Comparison of ENCODE assay signal across 2 cellular contexts in the genomic region with DNA sequence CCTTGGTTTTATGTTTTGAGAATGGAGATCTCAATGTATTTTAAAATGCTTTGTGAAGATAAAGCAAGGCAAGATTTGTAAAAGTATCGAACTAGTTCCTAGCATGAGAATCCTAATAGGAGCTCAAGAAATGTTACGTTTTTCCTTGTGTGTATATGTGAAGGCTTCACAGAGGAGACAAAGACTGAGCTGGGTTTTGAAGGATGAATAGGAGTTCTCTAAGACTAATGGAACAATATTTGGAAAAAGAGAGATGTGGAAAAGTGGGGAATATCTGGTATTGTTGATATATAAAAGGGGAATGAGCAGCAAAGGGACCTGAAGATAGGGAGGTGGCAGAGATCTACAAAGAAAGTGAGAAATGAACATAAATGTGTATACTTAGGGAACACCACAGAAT.
TF ChIP-seq lines count a peak whose summit lies in the region.

No MANE protein-coding gene starts in this region.

TF ChIP-seq in SK-N-SH, 30 proteins besides CTCF, POLR2A, EP300 and RAD21:
- TF ChIP-seq, protein P1, sequence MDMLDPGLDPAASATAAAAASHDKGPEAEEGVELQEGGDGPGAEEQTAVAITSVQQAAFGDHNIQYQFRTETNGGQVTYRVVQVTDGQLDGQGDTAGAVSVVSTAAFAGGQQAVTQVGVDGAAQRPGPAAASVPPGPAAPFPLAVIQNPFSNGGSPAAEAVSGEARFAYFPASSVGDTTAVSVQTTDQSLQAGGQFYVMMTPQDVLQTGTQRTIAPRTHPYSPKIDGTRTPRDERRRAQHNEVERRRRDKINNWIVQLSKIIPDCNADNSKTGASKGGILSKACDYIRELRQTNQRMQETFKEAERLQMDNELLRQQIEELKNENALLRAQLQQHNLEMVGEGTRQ (IDR thresholded peaks at IDR 0.05; ENCODE audit: borderline replicate concordance, low read depth, low read length): no peak
- TF ChIP-seq, protein P2, sequence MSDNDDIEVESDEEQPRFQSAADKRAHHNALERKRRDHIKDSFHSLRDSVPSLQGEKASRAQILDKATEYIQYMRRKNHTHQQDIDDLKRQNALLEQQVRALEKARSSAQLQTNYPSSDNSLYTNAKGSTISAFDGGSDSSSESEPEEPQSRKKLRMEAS (IDR thresholded peaks at IDR 0.05; ENCODE audit: low read depth): no peak
- TF ChIP-seq, protein P3, sequence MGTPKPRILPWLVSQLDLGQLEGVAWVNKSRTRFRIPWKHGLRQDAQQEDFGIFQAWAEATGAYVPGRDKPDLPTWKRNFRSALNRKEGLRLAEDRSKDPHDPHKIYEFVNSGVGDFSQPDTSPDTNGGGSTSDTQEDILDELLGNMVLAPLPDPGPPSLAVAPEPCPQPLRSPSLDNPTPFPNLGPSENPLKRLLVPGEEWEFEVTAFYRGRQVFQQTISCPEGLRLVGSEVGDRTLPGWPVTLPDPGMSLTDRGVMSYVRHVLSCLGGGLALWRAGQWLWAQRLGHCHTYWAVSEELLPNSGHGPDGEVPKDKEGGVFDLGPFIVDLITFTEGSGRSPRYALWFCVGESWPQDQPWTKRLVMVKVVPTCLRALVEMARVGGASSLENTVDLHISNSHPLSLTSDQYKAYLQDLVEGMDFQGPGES (IDR thresholded peaks at IDR 0.05; ENCODE audit: low read depth, low read length): no peak
- TF ChIP-seq NRF1 (IDR thresholded peaks at IDR 0.05; ENCODE audit: low read depth, low read length): no peak
- no peak for TF ChIP-seq FOSL2 (IDR thresholded peaks at IDR 0.05; ENCODE audit: borderline replicate concordance, low read depth)
- TF ChIP-seq RFX5 (IDR thresholded peaks at IDR 0.05; ENCODE audit: low read length): no peak
- TF ChIP-seq, protein P4, sequence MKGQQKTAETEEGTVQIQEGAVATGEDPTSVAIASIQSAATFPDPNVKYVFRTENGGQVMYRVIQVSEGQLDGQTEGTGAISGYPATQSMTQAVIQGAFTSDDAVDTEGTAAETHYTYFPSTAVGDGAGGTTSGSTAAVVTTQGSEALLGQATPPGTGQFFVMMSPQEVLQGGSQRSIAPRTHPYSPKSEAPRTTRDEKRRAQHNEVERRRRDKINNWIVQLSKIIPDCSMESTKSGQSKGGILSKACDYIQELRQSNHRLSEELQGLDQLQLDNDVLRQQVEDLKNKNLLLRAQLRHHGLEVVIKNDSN (IDR thresholded peaks at IDR 0.05; ENCODE audit: borderline replicate concordance, low read depth): no peak
- no peak for TF ChIP-seq TAF1 (IDR thresholded peaks at IDR 0.05; ENCODE audit: borderline replicate concordance, low read depth, low read length)
- TF ChIP-seq GATA2 (CRISPR knock-in tag; IDR thresholded peaks at IDR 0.05): no peak
- no peak for TF ChIP-seq MEF2A (IDR thresholded peaks at IDR 0.05; ENCODE audit: borderline replicate concordance, low read depth)
- TF ChIP-seq, protein P5, sequence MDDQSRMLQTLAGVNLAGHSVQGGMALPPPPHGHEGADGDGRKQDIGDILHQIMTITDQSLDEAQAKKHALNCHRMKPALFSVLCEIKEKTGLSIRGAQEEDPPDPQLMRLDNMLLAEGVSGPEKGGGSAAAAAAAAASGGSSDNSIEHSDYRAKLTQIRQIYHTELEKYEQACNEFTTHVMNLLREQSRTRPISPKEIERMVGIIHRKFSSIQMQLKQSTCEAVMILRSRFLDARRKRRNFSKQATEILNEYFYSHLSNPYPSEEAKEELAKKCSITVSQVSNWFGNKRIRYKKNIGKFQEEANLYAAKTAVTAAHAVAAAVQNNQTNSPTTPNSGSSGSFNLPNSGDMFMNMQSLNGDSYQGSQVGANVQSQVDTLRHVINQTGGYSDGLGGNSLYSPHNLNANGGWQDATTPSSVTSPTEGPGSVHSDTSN (IDR thresholded peaks at IDR 0.05): no peak
- no peak for TF ChIP-seq GABPA (IDR thresholded peaks at IDR 0.05; ENCODE audit: low read depth)
- no peak for TF ChIP-seq RXRA (IDR thresholded peaks at IDR 0.05; ENCODE audit: borderline replicate concordance, low read depth)
- no peak for TF ChIP-seq EZH2phosphoT487 (IDR thresholded peaks at IDR 0.05; ENCODE audit: borderline replicate concordance, low read depth)
- TF ChIP-seq, protein P6, sequence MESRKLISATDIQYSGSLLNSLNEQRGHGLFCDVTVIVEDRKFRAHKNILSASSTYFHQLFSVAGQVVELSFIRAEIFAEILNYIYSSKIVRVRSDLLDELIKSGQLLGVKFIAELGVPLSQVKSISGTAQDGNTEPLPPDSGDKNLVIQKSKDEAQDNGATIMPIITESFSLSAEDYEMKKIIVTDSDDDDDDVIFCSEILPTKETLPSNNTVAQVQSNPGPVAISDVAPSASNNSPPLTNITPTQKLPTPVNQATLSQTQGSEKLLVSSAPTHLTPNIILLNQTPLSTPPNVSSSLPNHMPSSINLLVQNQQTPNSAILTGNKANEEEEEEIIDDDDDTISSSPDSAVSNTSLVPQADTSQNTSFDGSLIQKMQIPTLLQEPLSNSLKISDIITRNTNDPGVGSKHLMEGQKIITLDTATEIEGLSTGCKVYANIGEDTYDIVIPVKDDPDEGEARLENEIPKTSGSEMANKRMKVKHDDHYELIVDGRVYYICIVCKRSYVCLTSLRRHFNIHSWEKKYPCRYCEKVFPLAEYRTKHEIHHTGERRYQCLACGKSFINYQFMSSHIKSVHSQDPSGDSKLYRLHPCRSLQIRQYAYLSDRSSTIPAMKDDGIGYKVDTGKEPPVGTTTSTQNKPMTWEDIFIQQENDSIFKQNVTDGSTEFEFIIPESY (IDR thresholded peaks at IDR 0.05; ENCODE audit: borderline replicate concordance, low read depth): no peak
- TF ChIP-seq ELF1 (IDR thresholded peaks at IDR 0.05): no peak
- no peak for TF ChIP-seq TEAD4 (IDR thresholded peaks at IDR 0.05; ENCODE audit: borderline replicate concordance, insufficient read depth)
- no peak for TF ChIP-seq RCOR1 (IDR thresholded peaks at IDR 0.05; ENCODE audit: low read length)
TF ChIP-seq in SK-N-SH: peak in this region for 0.

TF ChIP-seq in HEK293, 187 proteins besides CTCF, POLR2A, EP300 and RAD21:
- TF ChIP-seq, protein P7, sequence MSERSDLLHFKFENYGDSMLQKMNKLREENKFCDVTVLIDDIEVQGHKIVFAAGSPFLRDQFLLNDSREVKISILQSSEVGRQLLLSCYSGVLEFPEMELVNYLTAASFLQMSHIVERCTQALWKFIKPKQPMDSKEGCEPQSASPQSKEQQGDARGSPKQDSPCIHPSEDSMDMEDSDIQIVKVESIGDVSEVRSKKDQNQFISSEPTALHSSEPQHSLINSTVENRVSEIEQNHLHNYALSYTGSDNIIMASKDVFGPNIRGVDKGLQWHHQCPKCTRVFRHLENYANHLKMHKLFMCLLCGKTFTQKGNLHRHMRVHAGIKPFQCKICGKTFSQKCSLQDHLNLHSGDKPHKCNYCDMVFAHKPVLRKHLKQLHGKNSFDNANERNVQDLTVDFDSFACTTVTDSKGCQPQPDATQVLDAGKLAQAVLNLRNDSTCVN (tag by site-specific recombination; optimal IDR thresholded peaks at IDR 0.05): no peak
- peak; percentile 97 for TF ChIP-seq ZFP3 (tag by site-specific recombination; IDR thresholded peaks at IDR 0.05; ENCODE audit: low read depth)
TF ChIP-seq in HEK293: peak in this region for 1.
